1 cellular context compared by ENCODE assay signal in the genomic region with DNA sequence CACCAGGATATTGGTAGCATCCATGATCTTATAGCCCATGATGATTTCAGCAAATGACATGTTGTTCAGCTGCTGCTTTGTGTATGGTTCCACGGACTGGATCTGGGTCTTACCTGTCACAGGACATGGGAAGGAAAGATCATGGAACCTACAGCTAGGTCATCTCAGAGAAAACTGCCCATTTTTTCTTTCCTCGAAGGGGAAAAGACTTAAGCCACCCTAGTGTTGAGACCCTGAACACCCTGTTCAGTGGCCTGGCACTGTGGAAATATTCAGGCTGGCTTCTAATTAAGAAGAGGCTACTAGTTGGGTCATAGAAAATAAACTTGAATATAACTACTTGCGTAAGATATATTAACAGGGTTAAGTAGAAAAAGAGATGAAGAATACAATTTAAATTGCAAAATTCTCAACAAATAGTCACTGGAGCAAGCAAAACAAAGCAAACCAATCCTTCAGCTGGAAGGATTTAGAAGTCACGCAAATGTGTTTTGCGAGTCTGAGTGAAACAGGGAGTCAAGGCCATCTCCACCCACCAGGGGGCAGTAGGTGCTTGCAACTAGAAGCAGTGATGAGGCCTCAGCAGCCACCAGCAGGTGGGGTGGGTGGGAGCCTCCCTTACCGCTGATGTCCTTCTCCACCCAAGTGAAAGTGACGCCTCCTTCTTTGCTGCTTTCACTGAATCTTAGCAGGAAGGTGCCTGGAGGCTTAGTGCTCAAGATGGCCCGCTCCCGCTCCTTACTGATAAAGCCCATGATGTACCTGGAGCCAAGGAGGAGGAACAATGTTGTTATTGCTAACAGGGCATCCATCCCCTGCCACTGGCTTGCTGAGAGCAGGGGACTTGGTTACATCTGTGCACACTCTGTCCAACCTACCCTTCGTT.
TF ChIP-seq lines count a peak whose summit lies in the region.

No MANE protein-coding gene starts in this region.

TF ChIP-seq in HEK293, 187 proteins besides CTCF, POLR2A, EP300 and RAD21 (continued from another document and continues in another):
- TF ChIP-seq, protein P1, sequence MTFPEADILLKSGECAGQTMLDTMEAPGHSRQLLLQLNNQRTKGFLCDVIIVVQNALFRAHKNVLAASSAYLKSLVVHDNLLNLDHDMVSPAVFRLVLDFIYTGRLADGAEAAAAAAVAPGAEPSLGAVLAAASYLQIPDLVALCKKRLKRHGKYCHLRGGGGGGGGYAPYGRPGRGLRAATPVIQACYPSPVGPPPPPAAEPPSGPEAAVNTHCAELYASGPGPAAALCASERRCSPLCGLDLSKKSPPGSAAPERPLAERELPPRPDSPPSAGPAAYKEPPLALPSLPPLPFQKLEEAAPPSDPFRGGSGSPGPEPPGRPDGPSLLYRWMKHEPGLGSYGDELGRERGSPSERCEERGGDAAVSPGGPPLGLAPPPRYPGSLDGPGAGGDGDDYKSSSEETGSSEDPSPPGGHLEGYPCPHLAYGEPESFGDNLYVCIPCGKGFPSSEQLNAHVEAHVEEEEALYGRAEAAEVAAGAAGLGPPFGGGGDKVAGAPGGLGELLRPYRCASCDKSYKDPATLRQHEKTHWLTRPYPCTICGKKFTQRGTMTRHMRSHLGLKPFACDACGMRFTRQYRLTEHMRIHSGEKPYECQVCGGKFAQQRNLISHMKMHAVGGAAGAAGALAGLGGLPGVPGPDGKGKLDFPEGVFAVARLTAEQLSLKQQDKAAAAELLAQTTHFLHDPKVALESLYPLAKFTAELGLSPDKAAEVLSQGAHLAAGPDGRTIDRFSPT (tag by site-specific recombination; IDR thresholded peaks at IDR 0.05), result no peak
- TF ChIP-seq, protein P2, sequence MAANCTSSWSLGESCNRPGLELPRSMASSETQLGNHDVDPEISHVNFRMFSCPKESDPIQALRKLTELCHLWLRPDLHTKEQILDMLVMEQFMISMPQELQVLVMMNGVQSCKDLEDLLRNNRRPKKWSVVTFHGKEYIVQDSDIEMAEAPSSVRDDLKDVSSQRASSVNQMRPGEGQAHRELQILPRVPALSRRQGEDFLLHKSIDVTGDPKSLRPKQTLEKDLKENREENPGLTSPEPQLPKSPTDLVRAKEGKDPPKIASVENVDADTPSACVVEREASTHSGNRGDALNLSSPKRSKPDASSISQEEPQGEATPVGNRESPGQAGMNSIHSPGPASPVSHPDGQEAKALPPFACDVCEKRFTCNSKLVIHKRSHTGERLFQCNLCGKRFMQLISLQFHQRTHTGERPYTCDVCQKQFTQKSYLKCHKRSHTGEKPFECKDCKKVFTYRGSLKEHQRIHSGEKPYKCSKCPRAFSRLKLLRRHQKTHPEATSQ (tag by site-specific recombination; IDR thresholded peaks at IDR 0.05), result no peak
- TF ChIP-seq, protein P3, sequence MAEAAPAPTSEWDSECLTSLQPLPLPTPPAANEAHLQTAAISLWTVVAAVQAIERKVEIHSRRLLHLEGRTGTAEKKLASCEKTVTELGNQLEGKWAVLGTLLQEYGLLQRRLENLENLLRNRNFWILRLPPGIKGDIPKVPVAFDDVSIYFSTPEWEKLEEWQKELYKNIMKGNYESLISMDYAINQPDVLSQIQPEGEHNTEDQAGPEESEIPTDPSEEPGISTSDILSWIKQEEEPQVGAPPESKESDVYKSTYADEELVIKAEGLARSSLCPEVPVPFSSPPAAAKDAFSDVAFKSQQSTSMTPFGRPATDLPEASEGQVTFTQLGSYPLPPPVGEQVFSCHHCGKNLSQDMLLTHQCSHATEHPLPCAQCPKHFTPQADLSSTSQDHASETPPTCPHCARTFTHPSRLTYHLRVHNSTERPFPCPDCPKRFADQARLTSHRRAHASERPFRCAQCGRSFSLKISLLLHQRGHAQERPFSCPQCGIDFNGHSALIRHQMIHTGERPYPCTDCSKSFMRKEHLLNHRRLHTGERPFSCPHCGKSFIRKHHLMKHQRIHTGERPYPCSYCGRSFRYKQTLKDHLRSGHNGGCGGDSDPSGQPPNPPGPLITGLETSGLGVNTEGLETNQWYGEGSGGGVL (tag by site-specific recombination; IDR thresholded peaks at IDR 0.05), result no peak
- no peak for TF ChIP-seq ZBTB7A (tag by site-specific recombination; IDR thresholded peaks at IDR 0.05; ENCODE audit: low read depth)
- TF ChIP-seq, protein P4, sequence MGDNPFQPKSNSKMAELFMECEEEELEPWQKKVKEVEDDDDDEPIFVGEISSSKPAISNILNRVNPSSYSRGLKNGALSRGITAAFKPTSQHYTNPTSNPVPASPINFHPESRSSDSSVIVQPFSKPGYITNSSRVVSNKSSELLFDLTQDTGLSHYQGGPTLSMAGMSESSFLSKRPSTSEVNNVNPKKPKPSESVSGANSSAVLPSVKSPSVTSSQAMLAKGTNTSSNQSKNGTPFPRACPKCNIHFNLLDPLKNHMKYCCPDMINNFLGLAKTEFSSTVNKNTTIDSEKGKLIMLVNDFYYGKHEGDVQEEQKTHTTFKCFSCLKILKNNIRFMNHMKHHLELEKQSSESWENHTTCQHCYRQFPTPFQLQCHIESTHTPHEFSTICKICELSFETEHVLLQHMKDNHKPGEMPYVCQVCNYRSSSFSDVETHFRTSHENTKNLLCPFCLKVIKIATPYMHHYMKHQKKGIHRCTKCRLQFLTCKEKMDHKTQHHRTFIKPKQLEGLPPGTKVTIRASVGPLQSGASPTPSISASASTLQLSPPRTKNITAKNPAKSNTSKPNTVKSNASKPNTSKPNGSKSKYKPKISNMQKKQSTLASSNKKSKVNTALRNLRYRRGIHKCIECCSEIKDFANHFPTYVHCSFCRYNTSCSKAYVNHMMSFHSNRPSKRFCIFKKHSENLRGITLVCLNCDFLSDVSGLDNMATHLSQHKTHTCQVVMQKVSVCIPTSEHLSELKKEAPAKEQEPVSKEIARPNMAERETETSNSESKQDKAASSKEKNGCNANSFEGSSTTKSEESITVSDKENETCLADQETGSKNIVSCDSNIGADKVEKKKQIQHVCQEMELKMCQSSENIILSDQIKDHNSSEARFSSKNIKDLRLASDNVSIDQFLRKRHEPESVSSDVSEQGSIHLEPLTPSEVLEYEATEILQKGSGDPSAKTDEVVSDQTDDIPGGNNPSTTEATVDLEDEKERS (tag by site-specific recombination; IDR thresholded peaks at IDR 0.05), result no peak
- no peak for TF ChIP-seq ZNF624 (tag by site-specific recombination; IDR thresholded peaks at IDR 0.05)
- TF ChIP-seq HOXD13 (CRISPR knock-in tag; IDR thresholded peaks at IDR 0.05; ENCODE audit: borderline replicate concordance), result no peak
- TF ChIP-seq ZNF391 (tag by site-specific recombination; IDR thresholded peaks at IDR 0.05; ENCODE audit: borderline replicate concordance, low read depth), result no peak
- TF ChIP-seq, protein P5, sequence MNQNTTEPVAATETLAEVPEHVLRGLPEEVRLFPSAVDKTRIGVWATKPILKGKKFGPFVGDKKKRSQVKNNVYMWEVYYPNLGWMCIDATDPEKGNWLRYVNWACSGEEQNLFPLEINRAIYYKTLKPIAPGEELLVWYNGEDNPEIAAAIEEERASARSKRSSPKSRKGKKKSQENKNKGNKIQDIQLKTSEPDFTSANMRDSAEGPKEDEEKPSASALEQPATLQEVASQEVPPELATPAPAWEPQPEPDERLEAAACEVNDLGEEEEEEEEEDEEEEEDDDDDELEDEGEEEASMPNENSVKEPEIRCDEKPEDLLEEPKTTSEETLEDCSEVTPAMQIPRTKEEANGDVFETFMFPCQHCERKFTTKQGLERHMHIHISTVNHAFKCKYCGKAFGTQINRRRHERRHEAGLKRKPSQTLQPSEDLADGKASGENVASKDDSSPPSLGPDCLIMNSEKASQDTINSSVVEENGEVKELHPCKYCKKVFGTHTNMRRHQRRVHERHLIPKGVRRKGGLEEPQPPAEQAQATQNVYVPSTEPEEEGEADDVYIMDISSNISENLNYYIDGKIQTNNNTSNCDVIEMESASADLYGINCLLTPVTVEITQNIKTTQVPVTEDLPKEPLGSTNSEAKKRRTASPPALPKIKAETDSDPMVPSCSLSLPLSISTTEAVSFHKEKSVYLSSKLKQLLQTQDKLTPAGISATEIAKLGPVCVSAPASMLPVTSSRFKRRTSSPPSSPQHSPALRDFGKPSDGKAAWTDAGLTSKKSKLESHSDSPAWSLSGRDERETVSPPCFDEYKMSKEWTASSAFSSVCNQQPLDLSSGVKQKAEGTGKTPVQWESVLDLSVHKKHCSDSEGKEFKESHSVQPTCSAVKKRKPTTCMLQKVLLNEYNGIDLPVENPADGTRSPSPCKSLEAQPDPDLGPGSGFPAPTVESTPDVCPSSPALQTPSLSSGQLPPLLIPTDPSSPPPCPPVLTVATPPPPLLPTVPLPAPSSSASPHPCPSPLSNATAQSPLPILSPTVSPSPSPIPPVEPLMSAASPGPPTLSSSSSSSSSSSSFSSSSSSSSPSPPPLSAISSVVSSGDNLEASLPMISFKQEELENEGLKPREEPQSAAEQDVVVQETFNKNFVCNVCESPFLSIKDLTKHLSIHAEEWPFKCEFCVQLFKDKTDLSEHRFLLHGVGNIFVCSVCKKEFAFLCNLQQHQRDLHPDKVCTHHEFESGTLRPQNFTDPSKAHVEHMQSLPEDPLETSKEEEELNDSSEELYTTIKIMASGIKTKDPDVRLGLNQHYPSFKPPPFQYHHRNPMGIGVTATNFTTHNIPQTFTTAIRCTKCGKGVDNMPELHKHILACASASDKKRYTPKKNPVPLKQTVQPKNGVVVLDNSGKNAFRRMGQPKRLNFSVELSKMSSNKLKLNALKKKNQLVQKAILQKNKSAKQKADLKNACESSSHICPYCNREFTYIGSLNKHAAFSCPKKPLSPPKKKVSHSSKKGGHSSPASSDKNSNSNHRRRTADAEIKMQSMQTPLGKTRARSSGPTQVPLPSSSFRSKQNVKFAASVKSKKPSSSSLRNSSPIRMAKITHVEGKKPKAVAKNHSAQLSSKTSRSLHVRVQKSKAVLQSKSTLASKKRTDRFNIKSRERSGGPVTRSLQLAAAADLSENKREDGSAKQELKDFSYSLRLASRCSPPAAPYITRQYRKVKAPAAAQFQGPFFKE (tag by site-specific recombination; IDR thresholded peaks at IDR 0.05; ENCODE audit: borderline replicate concordance), result no peak
- TF ChIP-seq, protein P6, sequence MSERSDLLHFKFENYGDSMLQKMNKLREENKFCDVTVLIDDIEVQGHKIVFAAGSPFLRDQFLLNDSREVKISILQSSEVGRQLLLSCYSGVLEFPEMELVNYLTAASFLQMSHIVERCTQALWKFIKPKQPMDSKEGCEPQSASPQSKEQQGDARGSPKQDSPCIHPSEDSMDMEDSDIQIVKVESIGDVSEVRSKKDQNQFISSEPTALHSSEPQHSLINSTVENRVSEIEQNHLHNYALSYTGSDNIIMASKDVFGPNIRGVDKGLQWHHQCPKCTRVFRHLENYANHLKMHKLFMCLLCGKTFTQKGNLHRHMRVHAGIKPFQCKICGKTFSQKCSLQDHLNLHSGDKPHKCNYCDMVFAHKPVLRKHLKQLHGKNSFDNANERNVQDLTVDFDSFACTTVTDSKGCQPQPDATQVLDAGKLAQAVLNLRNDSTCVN (tag by site-specific recombination; optimal IDR thresholded peaks at IDR 0.05), result no peak
- no peak for TF ChIP-seq ZNF596 (tag by site-specific recombination; IDR thresholded peaks at IDR 0.05)
- no peak for TF ChIP-seq ZNF560 (tag by site-specific recombination; IDR thresholded peaks at IDR 0.05; ENCODE audit: borderline replicate concordance)
- TF ChIP-seq SP7 (tag by site-specific recombination; IDR thresholded peaks at IDR 0.05), result peak; percentile 74
- no peak for TF ChIP-seq MZF1 (tag by site-specific recombination; IDR thresholded peaks at IDR 0.05; ENCODE audit: borderline replicate concordance)
- 0 out of 2 replicates have a peak, but pooled peaks have one; percentile 17 for TF ChIP-seq EGR2 (tag by site-specific recombination; IDR thresholded peaks at IDR 0.05; ENCODE audit: low read depth)
- TF ChIP-seq, protein P7, sequence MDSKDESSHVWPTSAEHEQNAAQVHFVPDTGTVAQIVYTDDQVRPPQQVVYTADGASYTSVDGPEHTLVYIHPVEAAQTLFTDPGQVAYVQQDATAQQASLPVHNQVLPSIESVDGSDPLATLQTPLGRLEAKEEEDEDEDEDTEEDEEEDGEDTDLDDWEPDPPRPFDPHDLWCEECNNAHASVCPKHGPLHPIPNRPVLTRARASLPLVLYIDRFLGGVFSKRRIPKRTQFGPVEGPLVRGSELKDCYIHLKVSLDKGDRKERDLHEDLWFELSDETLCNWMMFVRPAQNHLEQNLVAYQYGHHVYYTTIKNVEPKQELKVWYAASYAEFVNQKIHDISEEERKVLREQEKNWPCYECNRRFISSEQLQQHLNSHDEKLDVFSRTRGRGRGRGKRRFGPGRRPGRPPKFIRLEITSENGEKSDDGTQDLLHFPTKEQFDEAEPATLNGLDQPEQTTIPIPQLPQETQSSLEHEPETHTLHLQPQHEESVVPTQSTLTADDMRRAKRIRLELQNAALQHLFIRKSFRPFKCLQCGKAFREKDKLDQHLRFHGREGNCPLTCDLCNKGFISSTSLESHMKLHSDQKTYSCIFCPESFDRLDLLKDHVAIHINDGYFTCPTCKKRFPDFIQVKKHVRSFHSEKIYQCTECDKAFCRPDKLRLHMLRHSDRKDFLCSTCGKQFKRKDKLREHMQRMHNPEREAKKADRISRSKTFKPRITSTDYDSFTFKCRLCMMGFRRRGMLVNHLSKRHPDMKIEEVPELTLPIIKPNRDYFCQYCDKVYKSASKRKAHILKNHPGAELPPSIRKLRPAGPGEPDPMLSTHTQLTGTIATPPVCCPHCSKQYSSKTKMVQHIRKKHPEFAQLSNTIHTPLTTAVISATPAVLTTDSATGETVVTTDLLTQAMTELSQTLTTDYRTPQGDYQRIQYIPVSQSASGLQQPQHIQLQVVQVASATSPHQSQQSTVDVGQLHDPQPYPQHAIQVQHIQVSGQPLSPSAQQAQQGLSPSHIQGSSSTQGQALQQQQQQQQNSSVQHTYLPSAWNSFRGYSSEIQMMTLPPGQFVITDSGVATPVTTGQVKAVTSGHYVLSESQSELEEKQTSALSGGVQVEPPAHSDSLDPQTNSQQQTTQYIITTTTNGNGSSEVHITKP (tag by site-specific recombination; IDR thresholded peaks at IDR 0.05), result peak; percentile 37; the same call in 1 of the 2 replicates
- TF ChIP-seq SP3 (tag by site-specific recombination; IDR thresholded peaks at IDR 0.05), result 0 out of 2 replicates have a peak, but pooled peaks have one; percentile 19
- no peak for TF ChIP-seq ZNF777 (tag by site-specific recombination; IDR thresholded peaks at IDR 0.05; ENCODE audit: borderline replicate concordance)
- TF ChIP-seq ZNF600 (tag by site-specific recombination; IDR thresholded peaks at IDR 0.05), result peak; percentile 78
- TF ChIP-seq ZNF654 (tag by site-specific recombination; IDR thresholded peaks at IDR 0.05; ENCODE audit: low read depth), result peak; percentile 99
- no peak for TF ChIP-seq SETDB1 (IDR thresholded peaks at IDR 0.05; ENCODE audit: insufficient read length, low read length)
- TF ChIP-seq ZNF350 (tag by site-specific recombination; IDR thresholded peaks at IDR 0.05), result no peak
